In the genomic region with DNA sequence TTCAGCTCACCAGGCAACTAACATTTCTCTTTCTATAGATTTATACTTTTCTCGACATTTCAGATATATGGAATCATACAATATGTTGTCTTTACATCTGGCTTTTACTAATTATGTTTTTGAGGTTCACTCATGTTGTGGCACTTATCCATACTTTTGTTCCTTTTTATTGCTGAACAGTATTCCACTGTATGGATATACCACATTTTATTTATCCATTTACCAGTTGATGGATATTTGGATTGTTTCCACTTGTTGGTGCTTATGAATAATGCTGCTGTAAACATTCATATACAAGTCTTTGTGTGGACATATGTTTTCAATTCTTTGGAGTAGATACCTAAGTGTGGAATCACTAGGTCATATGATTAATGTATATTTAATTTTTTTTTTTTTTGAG, we compare ENCODE assay signal across 11 cellular contexts.
"Had no signal": no experiment of that assay in that cellular context is flagged by ENCODE, and none has a peak within 500 bp of the region (broad histone marks: within the 10 kb centered on the region; RNA-seq: fewer than 3 reads in every experiment).

No MANE protein-coding gene starts in this region.

- H2AFZ ChIP-seq: GM23248, GM23338 had no signal

- H3K9me3 ChIP-seq: HAP-1 had no signal

- H3K4me3 ChIP-seq: GM23248, GM23338, HAP-1 had no signal

- ATAC-seq: GM23338, HCT116 had no signal

- DNase-seq: GM23248, GOT3, H7, H9, HCEC 1CT, HFFc6 had no signal

- H3K36me3 ChIP-seq: HAP-1 had no signal

- FAIRE-seq: H1, H54 had no signal

- H3K27ac ChIP-seq: GM23248 had no signal

- H3K4me2 ChIP-seq: GM23338 had no signal

- H3K9ac ChIP-seq: GM23248 had no signal
